9 cellular contexts compared by ENCODE assay signal in the genomic region with DNA sequence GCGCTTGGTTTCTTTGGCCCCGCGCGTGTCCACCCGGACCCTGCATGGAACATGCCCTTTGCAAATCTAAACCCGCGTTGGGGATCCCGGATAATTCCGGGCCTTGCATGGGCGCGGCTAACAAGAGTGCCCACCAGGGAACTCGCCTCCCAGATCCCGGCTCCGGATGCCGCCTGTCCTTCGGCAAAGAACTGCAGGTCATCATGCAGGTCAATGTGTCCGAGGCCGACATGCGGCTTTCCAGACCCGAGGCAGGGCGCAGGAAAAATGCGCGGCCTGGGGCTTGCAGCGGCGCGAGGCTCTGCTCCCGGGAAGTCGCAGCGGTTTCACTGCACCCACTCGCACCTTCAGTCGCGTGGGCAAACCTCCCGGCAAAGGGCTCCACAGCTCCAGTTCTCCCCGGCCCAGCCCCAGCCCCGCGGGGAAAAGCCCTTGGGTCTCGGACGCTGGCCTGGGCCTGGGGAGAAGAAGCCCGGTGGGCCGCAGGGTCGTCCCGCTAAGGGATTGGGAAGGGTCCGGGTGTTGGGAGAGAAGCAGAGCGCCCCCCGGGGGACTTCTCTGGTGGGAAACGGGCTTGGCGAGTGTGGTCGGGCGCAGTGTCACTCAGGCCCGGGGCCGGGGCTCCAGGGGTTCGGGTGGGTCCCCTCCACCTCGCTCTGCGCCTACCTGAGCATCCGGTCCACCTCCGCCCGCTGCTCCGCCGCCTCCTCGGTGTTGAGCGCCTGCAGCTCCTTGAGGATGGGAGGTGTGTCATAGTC. TPM values are rescaled to one million over a fixed set of nuclear protein-coding genes. Genes with fewer than 3 reads are reported as not detected.
DNase-seq lines count a peak whose midpoint lies in the region; ATAC-seq and TF ChIP-seq lines count a peak whose summit lies in the region.
"Had no signal": no experiment of that assay in that cellular context is flagged by ENCODE, and none has a peak within 500 bp of the region (broad histone marks: within the 10 kb centered on the region; RNA-seq: fewer than 3 reads in every experiment).

No MANE protein-coding gene starts in this region.

- no peak overlapping the region for H3K27ac ChIP-seq in psoas muscle
- H3K27ac ChIP-seq in mammary epithelial cell (ENCODE audit: insufficient read depth, low read depth, low read length) = no peak overlapping the region

- peak overlapping the region; percentile 60 for H3K4me3 ChIP-seq in psoas muscle
- no peak overlapping the region for H3K4me3 ChIP-seq in mammary epithelial cell (replicated peaks in 1 of 3; ENCODE audit: insufficient read depth in 1 of 3, low read depth in 2 of 3, low read length in 3 of 3)

- CTCF ChIA-PET in mammary epithelial cell (lab: Charles Lee; ENCODE audit: low non-redundant PET) = no interaction called here

- H3K79me2 ChIP-seq in mammary epithelial cell (ENCODE audit: insufficient read depth, low read length) = no peaks in the 10 kb centered on the region

- no peak overlapping the region for H3K4me2 ChIP-seq in mammary epithelial cell (ENCODE audit: insufficient read depth, low read depth, low read length)

- no peak overlapping the region for H3K9ac ChIP-seq in mammary epithelial cell (ENCODE audit: insufficient read depth, low read length)

- peak in 1 of 4 donors; percentile 38 for ATAC-seq in psoas muscle

- H3K4me1 ChIP-seq in psoas muscle (peaks cover 27% of the 10 kb centered on the region), mammary epithelial cell (ENCODE audit: insufficient read depth, low read length) (no peaks in the 10 kb centered on the region)

- no peaks in the 10 kb centered on the region for H4K20me1 ChIP-seq in mammary epithelial cell (ENCODE audit: insufficient read depth, low read length)

- in situ Hi-C loops in mammary epithelial cell (cut with MboI; ENCODE audit: low sequenced_read_pairs in 2 of 2) = no loop called here

- H2AFZ ChIP-seq in mammary epithelial cell (ENCODE audit: low read depth, low read length) = no peak overlapping the region

- intact Hi-C loops in psoas muscle (cut with DNase I) (no loop called here), mammary epithelial cell (cut with micrococcal nuclease) (no loop called here)

- no TSS peak for BruUV-seq in mammary epithelial cell (replicated peaks; lab: Mats Ljungman, UMichigan)

- H3K9me3 ChIP-seq in psoas muscle (no peaks in the 10 kb centered on the region), mammary epithelial cell (replicated peaks; ENCODE audit: insufficient read depth, low read length) (no peaks in the 10 kb centered on the region)

- DNase-seq in GM19238 (ENCODE audit: insufficient read length, low spot score) (peak; percentile 50), HuH-7 (ENCODE audit: low spot score) (peak; percentile 69), erythroblast (lab: John Stamatoyannopoulos, UW) (peak; percentile 40 to 42), psoas muscle (no peak), inferior parietal cortex (ENCODE audit: extremely low spot score) (no peak), mammary epithelial cell (no peak)
- DNase-seq in effector CD4-positive, alpha-beta T cell = no peak
- DNase-seq in activated effector memory CD4-positive, alpha-beta T cell treated with anti-CD3 and anti-CD28 coated beads, Interleukin-2, amount 50 U/mL, for 16 hours = no peak

- TF ChIP-seq CTCF in psoas muscle (IDR thresholded peaks at IDR 0.05) = no peak
- no peak for TF ChIP-seq CTCF in mammary epithelial cell (conservative IDR thresholded peaks at IDR 0.05 in 1 of 2, IDR thresholded peaks at IDR 0.05 in 1 of 2; ENCODE audit: extremely low read depth in 1 of 2, insufficient read depth in 1 of 2, low read depth in 1 of 2, low read length in 2 of 2)

- H3K27me3 ChIP-seq in psoas muscle (ENCODE audit: insufficient read depth in 3 of 3, low read length in 2 of 3) (peaks cover 0 to 93% (median 48%) of the 10 kb centered on the region in 3 donors), mammary epithelial cell (ENCODE audit: insufficient read depth, low read length) (peaks cover 57% of the 10 kb centered on the region)

- WGBS in psoas muscle, 3 donors = 2 to 4% (median 4%) methylated on average over 53 to 61 of the region's 61 CpGs
- WGBS in mammary epithelial cell (ENCODE audit: low coverage, missing lambda C conversion rate) = 3% methylated on average over 16 of the region's 61 CpGs

- H3K36me3 ChIP-seq in psoas muscle (ENCODE audit: insufficient read depth in 1 of 2, low read depth in 1 of 2) = no peaks in the 10 kb centered on the region
- H3K36me3 ChIP-seq in mammary epithelial cell (ENCODE audit: insufficient read depth, low read length) = no peaks in the 10 kb centered on the region

- dilution Hi-C loops in mammary epithelial cell (cut with HindIII; ENCODE audit: low sequenced_read_pairs) = no loop called here

- TF ChIP-seq POLR2A in erythroblast (IDR thresholded peaks at IDR 0.05; ENCODE audit: low read length) = no peak

RNA-seq across cellular contexts. Expression of gene HNF1B, which starts 0.8 kb away (rescaled TPM):
- not detected for total RNA-seq in psoas muscle
- under 1 TPM in 1 of 3 donors, not detected in 2; 0.03 TPM for polyA plus RNA-seq in psoas muscle
- total RNA-seq in mammary epithelial cell = not detected
- polyA plus RNA-seq in mammary epithelial cell = not detected
- polyA minus RNA-seq in mammary epithelial cell = not detected
- total RNA-seq: lung microvascular endothelial cell had no signal

Comparison
In these comparisons a context has a peak if more than half of its experiments do, and no peak if none do; other contexts are left out.
1. DNase-seq: peak in GM19238 (single experiment), HuH-7 (single experiment) and erythroblast (2 of 2); none in psoas muscle (0 of 2), inferior parietal cortex (single experiment), mammary epithelial cell (single experiment), effector CD4-positive, alpha-beta T cell (single experiment) and activated effector memory CD4-positive, alpha-beta T cell treated with anti-CD3 and anti-CD28 coated beads, Interleukin-2, amount 50 U/mL, for 16 hours (single experiment).